In genomic region chr7:100370303-100370702, GRCh38 we compare ENCODE assay signal across 8 cellular contexts. TPM values are rescaled to one million over a fixed set of nuclear protein-coding genes. Genes with fewer than 3 reads are reported as not detected.
DNase-seq lines count a peak whose midpoint lies in the region; FAIRE-seq and TF ChIP-seq lines count a peak whose summit lies in the region.
"Had no signal": no experiment of that assay in that cellular context is flagged by ENCODE, and none has a peak within 500 bp of the region (broad histone marks: within the 10 kb centered on the region; RNA-seq: fewer than 3 reads in every experiment).

No MANE protein-coding gene starts in this region.

- H3K27ac ChIP-seq in Karpas-422 (ENCODE audit: low read length) (peak overlapping the region; percentile 96), H1 (ENCODE audit: low read depth, low read length) (peak overlapping the region; percentile 34; the same call in 1 of the 2 replicates), skin epidermis (peak overlapping the region in 12 of 21 experiments; percentile 18 to 84 (median 54)), small intestine (ENCODE audit: low read depth in 1 of 2, low read length in 1 of 2) (peak overlapping the region in 1 of 2 donors; percentile 15)

- no peak overlapping the region for H2AK5ac ChIP-seq in H1 (ENCODE audit: low read depth, low read length)

- no peak overlapping the region for H2BK20ac ChIP-seq in H1 (ENCODE audit: low read length)

- DNase-seq in Karpas-422 (no peak), H1 (ENCODE audit: low read depth in 1 of 2, low spot score in 2 of 2) (peak in 1 of 2 experiments; percentile 34), small intestine (no peak), GM19238 (ENCODE audit: insufficient read length, low spot score) (no peak)
- DNase-seq in effector CD4-positive, alpha-beta T cell: no peak
- DNase-seq: hypothalamus, testis had no signal

- FAIRE-seq in H1 (lab: Jason Lieb, UNC) (no peak), small intestine (lab: Jason Lieb, UNC) (no peak)

- peak overlapping the region; percentile 36; the same call in 1 of the 2 replicates for H2BK5ac ChIP-seq in H1 (ENCODE audit: low read depth, low read length)

- TF ChIP-seq POLR2A in H1 (IDR thresholded peaks at IDR 0.05; ENCODE audit: control extremely low read depth in 1 of 2, low read depth in 2 of 2, low read length in 2 of 2): no peak; a peak in 1 of 3 replicates

- POLR2A ChIA-PET in H1 (lab: Charles Lee; ENCODE audit: partially characterized antibody): interaction anchor here (0.6 to 3.7 kb wide), 10 partner anchors 11 to 320 kb away, joined by 3 to 21 read pairs (median 4); partner anchors contain the start of gene MEPCE

- no peak overlapping the region for H2BK12ac ChIP-seq in H1 (ENCODE audit: low read depth, low read length)

- H3K9ac ChIP-seq in Karpas-422 (ENCODE audit: low read length): 0 out of 2 replicates have a peak overlapping the region, but pooled peaks have one; percentile 38
- no peak overlapping the region for H3K9ac ChIP-seq in H1 (replicated peaks in 1 of 4; ENCODE audit: extremely low read depth in 1 of 4, low read depth in 3 of 4, low read length in 3 of 4)

- no peak overlapping the region for H2AFZ ChIP-seq in Karpas-422 (ENCODE audit: low read length)
- no peak overlapping the region for H2AFZ ChIP-seq in H1 (ENCODE audit: low read length)

- no peaks in the 10 kb centered on the region for H3K23me2 ChIP-seq in H1 (ENCODE audit: low read depth, low read length)

- no peak for TF ChIP-seq RAD21 in H1 (IDR thresholded peaks at IDR 0.05 in 1 of 2, conservative IDR thresholded peaks at IDR 0.05 in 1 of 2; ENCODE audit: low read depth in 2 of 2, low read length in 2 of 2)

- no peak for TF ChIP-seq CTCF in H1 (IDR thresholded peaks at IDR 0.05; ENCODE audit: control extremely low read depth in 1 of 3, insufficient read depth in 1 of 3, low read depth in 1 of 3, low read length in 3 of 3)

- H4K5ac ChIP-seq in H1 (ENCODE audit: insufficient read length, low read depth, low read length): no peak overlapping the region

- H3K4me3 ChIP-seq in Karpas-422 (ENCODE audit: low read length) (no peak overlapping the region), H1 (ENCODE audit: extremely low read depth in 1 of 4, insufficient read depth in 2 of 4, low read depth in 3 of 4, low read length in 4 of 4) (peak overlapping the region in 1 of 4 experiments; percentile 29; a peak in 2 of 8 replicates), skin epidermis (no peak overlapping the region), small intestine (ENCODE audit: low read depth in 1 of 2, low read length in 2 of 2) (no peak overlapping the region)
- H3K4me3 ChIP-seq: testis had no signal

- H4K20me1 ChIP-seq in Karpas-422 (ENCODE audit: insufficient read depth, low read depth, low read length) (no peaks in the 10 kb centered on the region), H1 (replicated peaks in 1 of 2; ENCODE audit: control insufficient read depth in 1 of 2, insufficient read depth in 2 of 2, low read length in 2 of 2) (no peaks in the 10 kb centered on the region)

- H3K4ac ChIP-seq in H1 (replicated peaks; ENCODE audit: insufficient read length, low read depth, low read length): no peak overlapping the region

- no peak overlapping the region for H3K23ac ChIP-seq in H1 (ENCODE audit: insufficient read length)

- H3K4me1 ChIP-seq in Karpas-422 (ENCODE audit: low read length) (peaks cover 59% of the 10 kb centered on the region), H1 (replicated peaks in 1 of 4; ENCODE audit: control insufficient read depth in 3 of 4, insufficient read depth in 4 of 4, low read length in 3 of 4) (peaks cover 0 to 31% (median 19%) of the 10 kb centered on the region in 4 experiments; a peak in 6 of 7 replicates), small intestine (ENCODE audit: control insufficient read depth in 2 of 2, insufficient read depth in 1 of 2, low read depth in 1 of 2, low read length in 1 of 2) (no peaks in the 10 kb centered on the region)

- no peak overlapping the region for H3K56ac ChIP-seq in H1 (replicated peaks; ENCODE audit: insufficient read length, low read depth, low read length)

- H2BK120ac ChIP-seq in H1 (replicated peaks; ENCODE audit: low read depth, low read length): no peak overlapping the region

- H3K79me2 ChIP-seq in Karpas-422 (ENCODE audit: low read length): no peaks in the 10 kb centered on the region
- no peaks in the 10 kb centered on the region for H3K79me2 ChIP-seq in H1 (ENCODE audit: control insufficient read depth in 1 of 2, insufficient read depth in 2 of 2, low read length in 2 of 2)

- H2BK15ac ChIP-seq in H1 (ENCODE audit: low read length): no peak overlapping the region; the same call in 1 of the 2 replicates

- H3K9me3 ChIP-seq in Karpas-422 (ENCODE audit: low read length) (no peaks in the 10 kb centered on the region), H1 (ENCODE audit: insufficient read depth in 2 of 2, low read depth in 1 of 2, low read length in 1 of 2) (no peaks in the 10 kb centered on the region), small intestine (ENCODE audit: control insufficient read depth, low read depth) (no peaks in the 10 kb centered on the region)
- H3K9me3 ChIP-seq: testis had no signal

- no peak for TF ChIP-seq EP300 in H1 (IDR thresholded peaks at IDR 0.05; ENCODE audit: borderline replicate concordance in 1 of 2, low read depth in 2 of 2, low read length in 2 of 2)

- H3K4me2 ChIP-seq in Karpas-422 (ENCODE audit: low read depth, low read length, poor library complexity, severe bottlenecking) (peak overlapping the region; percentile 11), H1 (ENCODE audit: insufficient read depth in 1 of 2, low read depth in 2 of 2, low read length in 2 of 2) (peak overlapping the region; percentile 48 to 63)

- no peak overlapping the region for H4K8ac ChIP-seq in H1 (ENCODE audit: extremely low read depth, insufficient read depth, low read length)

- no peaks in the 10 kb centered on the region for H3K9me2 ChIP-seq in Karpas-422 (replicated peaks; ENCODE audit: insufficient read depth, low read length)

- H3K79me1 ChIP-seq in H1 (ENCODE audit: low read depth, low read length): peaks cover 2% of the 10 kb centered on the region; the same call in 1 of the 2 replicates

- H3K27me3 ChIP-seq in Karpas-422 (ENCODE audit: low read length) (no peaks in the 10 kb centered on the region), H1 (replicated peaks in 1 of 4; ENCODE audit: control insufficient read depth in 3 of 4, extremely low read depth in 1 of 4, insufficient read depth in 3 of 4, low read length in 3 of 4) (0 out of 7 replicates have a peak, but pooled peaks cover 0 to 2% (median 0%) of the 10 kb centered on the region in 4 experiments), small intestine (ENCODE audit: control insufficient read depth in 2 of 2, insufficient read depth in 2 of 2, low read length in 2 of 2) (no peaks in the 10 kb centered on the region)
- H3K27me3 ChIP-seq: testis had no signal

- H3K36me3 ChIP-seq in Karpas-422 (ENCODE audit: insufficient read depth, low read length) (no peaks in the 10 kb centered on the region), H1 (ENCODE audit: control insufficient read depth in 2 of 4, insufficient read depth in 4 of 4, low read length in 3 of 4) (peaks cover 0 to 16% (median 0%) of the 10 kb centered on the region in 4 experiments; a peak in 1 of 8 replicates), small intestine (ENCODE audit: control insufficient read depth in 2 of 2, insufficient read depth in 2 of 2, low read length in 2 of 2) (no peaks in the 10 kb centered on the region)

- CTCF ChIA-PET in H1 (lab: Charles Lee; ENCODE audit: partially characterized antibody): interaction anchor here (0.8 to 1.7 kb wide), 3 partner anchors 15 to 86 kb away, joined by 3 to 4 read pairs (median 3); no protein-coding TSS in a partner anchor

- H3K18ac ChIP-seq in H1 (ENCODE audit: extremely low read depth, low read length): no peak overlapping the region; the same call in 1 of the 2 replicates

- H3K14ac ChIP-seq in H1 (ENCODE audit: insufficient read length): no peak overlapping the region

- H4K91ac ChIP-seq in H1 (replicated peaks; ENCODE audit: insufficient read length, low read length): no peak overlapping the region

- 7% methylated on average over 4 of the region's 4 CpGs; no CpG with 5 or more reads in 1 of the 2 experiments for WGBS in H1 (ENCODE audit: extremely low coverage in 1 of 2, insufficient coverage in 1 of 2, insufficient read length in 1 of 2, insufficient replicate concordance in 2 of 2, low coverage in 1 of 2, low lambda C conversion rate in 2 of 2, missing lambda C conversion rate in 1 of 2), 2 experiments
- 46 to 67% (median 66%) methylated on average over 4 of the region's 4 CpGs for WGBS in small intestine, 3 donors

RNA-seq across cellular contexts. Expression of gene PILRA, which starts 3.0 kb away (rescaled TPM):
- total RNA-seq in Karpas-422 (2014; rRNA removed; shearing (Covaris generic); ENCODE audit: low replicate concordance): 2.3 and 2.4 TPM in 2 replicates
- 7.3 and 7.6 TPM in 2 replicates for total RNA-seq in H1 (2021; fragmentation: NEBNext Ultra II Directional; extraction: Animal tissue kit (Norgen Biotek cat#: 25700))
- polyA plus RNA-seq in H1 (2011; rRNA removed) (10.6 and 14.6 TPM in 2 replicates), small intestine (1 to 10 TPM in 2 of 3 donors, under 1 TPM in 1; 0.81 to 3.6 (median 3.3) TPM)
- 10.5 TPM for polyA plus RNA-seq in H1 (2011; cell fraction: cytosol; rRNA removed)
- polyA plus RNA-seq in H1 (2011; cell fraction: nucleus; rRNA removed): 28.5 TPM
- 4.3 to 10.2 TPM (median 6.3 TPM) in 4 replicates for polyA plus RNA-seq in H1 (2012, experiment 1 of 2)
- 1.2 TPM for polyA plus RNA-seq in H1 (2012, experiment 2 of 2)
- 4.1 TPM for polyA plus RNA-seq in H1 (2013, experiment 1 of 2)
- 3.1 TPM for polyA plus RNA-seq in H1 (2013, experiment 2 of 2)
- polyA minus RNA-seq in H1 (2011; rRNA and poly(A)+ RNA removed): 1.5 and 3.7 TPM in 2 replicates
- polyA minus RNA-seq in H1 (2011; cell fraction: cytosol; rRNA and poly(A)+ RNA removed): not detected
- polyA minus RNA-seq in H1 (2011; cell fraction: nucleus; rRNA and poly(A)+ RNA removed): 8.8 TPM

RNA-seq across cellular contexts. Expression of gene PILRB, which starts 12.4 kb away (rescaled TPM):
- 58.9 and 98.2 TPM in 2 replicates for total RNA-seq in Karpas-422 (2014; rRNA removed; shearing (Covaris generic); ENCODE audit: low replicate concordance)
- total RNA-seq in H1 (2021; fragmentation: NEBNext Ultra II Directional; extraction: Animal tissue kit (Norgen Biotek cat#: 25700)): 32.2 and 34.4 TPM in 2 replicates
- polyA plus RNA-seq in H1 (2011; rRNA removed) (49.9 and 66.4 TPM in 2 replicates), small intestine (100 to 1,000 TPM in 1 of 3 donors, 10 to 100 TPM in 2; 39.1 to 117 (median 58.4) TPM)
- 79.7 TPM for polyA plus RNA-seq in H1 (2011; cell fraction: cytosol; rRNA removed)
- polyA plus RNA-seq in H1 (2011; cell fraction: nucleus; rRNA removed): 359 TPM
- 30.1 to 49.2 TPM (median 44.8 TPM) in 4 replicates for polyA plus RNA-seq in H1 (2012, experiment 1 of 2)
- polyA plus RNA-seq in H1 (2012, experiment 2 of 2): 16.2 TPM
- polyA plus RNA-seq in H1 (2013, experiment 1 of 2): 22.7 TPM
- polyA plus RNA-seq in H1 (2013, experiment 2 of 2): 18.3 TPM
- 16.8 and 26.5 TPM in 2 replicates for polyA minus RNA-seq in H1 (2011; rRNA and poly(A)+ RNA removed)
- 7.7 TPM for polyA minus RNA-seq in H1 (2011; cell fraction: cytosol; rRNA and poly(A)+ RNA removed)
- polyA minus RNA-seq in H1 (2011; cell fraction: nucleus; rRNA and poly(A)+ RNA removed): 50.2 TPM

RNA-seq across cellular contexts. Expression of gene ZCWPW1, which starts 58.2 kb away (rescaled TPM):
- 3.0 and 8.8 TPM in 2 replicates for total RNA-seq in Karpas-422 (2014; rRNA removed; shearing (Covaris generic); ENCODE audit: low replicate concordance)
- total RNA-seq in H1 (2021; fragmentation: NEBNext Ultra II Directional; extraction: Animal tissue kit (Norgen Biotek cat#: 25700)): 1.4 and 2.7 TPM in 2 replicates
- 0.51 and 0.75 TPM in 2 replicates for polyA plus RNA-seq in H1 (2011; rRNA removed)
- polyA plus RNA-seq in H1 (2011; cell fraction: cytosol; rRNA removed): 1.5 TPM
- polyA plus RNA-seq in H1 (2011; cell fraction: nucleus; rRNA removed): 2.8 TPM
- 1.0 to 2.7 TPM (median 1.6 TPM) in 4 replicates for polyA plus RNA-seq in H1 (2012, experiment 1 of 2)
- 0.33 TPM for polyA plus RNA-seq in H1 (2012, experiment 2 of 2)
- 2.0 TPM for polyA plus RNA-seq in H1 (2013, experiment 1 of 2)
- polyA plus RNA-seq in H1 (2013, experiment 2 of 2): 1.5 TPM
- polyA minus RNA-seq in H1 (2011; rRNA and poly(A)+ RNA removed): 0.29 and 0.69 TPM in 2 replicates
- polyA minus RNA-seq in H1 (2011; cell fraction: cytosol; rRNA and poly(A)+ RNA removed): not detected
- 1.3 TPM for polyA minus RNA-seq in H1 (2011; cell fraction: nucleus; rRNA and poly(A)+ RNA removed)
- 1 to 10 TPM; 1.3 to 6.5 (median 5.0) TPM for polyA plus RNA-seq in small intestine

RNA-seq across cellular contexts. Expression of gene MEPCE, which starts 59.3 kb away (rescaled TPM):
- 28.4 and 40.4 TPM in 2 replicates for total RNA-seq in Karpas-422 (2014; rRNA removed; shearing (Covaris generic); ENCODE audit: low replicate concordance)
- 48.8 and 51.2 TPM in 2 replicates for total RNA-seq in H1 (2021; fragmentation: NEBNext Ultra II Directional; extraction: Animal tissue kit (Norgen Biotek cat#: 25700))
- 22.8 and 25.8 TPM in 2 replicates for polyA plus RNA-seq in H1 (2011; rRNA removed)
- 20.3 TPM for polyA plus RNA-seq in H1 (2011; cell fraction: cytosol; rRNA removed)
- 31.4 TPM for polyA plus RNA-seq in H1 (2011; cell fraction: nucleus; rRNA removed)
- polyA plus RNA-seq in H1 (2012, experiment 1 of 2): 31.7 to 46.6 TPM (median 42.9 TPM) in 4 replicates
- 45.8 TPM for polyA plus RNA-seq in H1 (2012, experiment 2 of 2)
- polyA plus RNA-seq in H1 (2013, experiment 1 of 2): 25.2 TPM
- polyA plus RNA-seq in H1 (2013, experiment 2 of 2): 24.6 TPM
- polyA minus RNA-seq in H1 (2011; rRNA and poly(A)+ RNA removed): 36.0 and 42.1 TPM in 2 replicates
- polyA minus RNA-seq in H1 (2011; cell fraction: cytosol; rRNA and poly(A)+ RNA removed): 18.4 TPM
- 31.3 TPM for polyA minus RNA-seq in H1 (2011; cell fraction: nucleus; rRNA and poly(A)+ RNA removed)
- 10 to 100 TPM; 26.8 to 31.3 (median 30.1) TPM for polyA plus RNA-seq in small intestine
